Comparison of ENCODE assay signal across 6 cellular contexts in genomic region chr19:48896191-48896720, GRCh38. TPM values are rescaled to one million over a fixed set of nuclear protein-coding genes. Genes with fewer than 3 reads are reported as not detected.
DNase-seq lines count a peak whose midpoint lies in the region; ATAC-seq and TF ChIP-seq lines count a peak whose summit lies in the region.

No MANE protein-coding gene starts in this region.

- H3K14ac ChIP-seq in neuronal stem cell (ENCODE audit: low read length): no peak overlapping the region

- H3K18ac ChIP-seq in neuronal stem cell (ENCODE audit: low read length): peak overlapping the region; percentile 90

- peak overlapping the region; percentile 65 for H4K8ac ChIP-seq in neuronal stem cell (ENCODE audit: low read depth, low read length)

- peak overlapping the region; percentile 21 for H2AFZ ChIP-seq in neuronal stem cell (ENCODE audit: low read length)

- TF ChIP-seq CTCF in GM20000 (IDR thresholded peaks at IDR 0.05; ENCODE audit: extremely low read depth, missing control alignments) (no peak), cardiac fibroblast (IDR thresholded peaks at IDR 0.05; ENCODE audit: low read depth, low read length) (no peak)

- H2BK12ac ChIP-seq in neuronal stem cell (ENCODE audit: low read length): no peak overlapping the region

- no peak overlapping the region for H3K9ac ChIP-seq in neuronal stem cell (ENCODE audit: low read depth, low read length, poor library complexity)

- H2BK15ac ChIP-seq in neuronal stem cell (ENCODE audit: low read length): peak overlapping the region; percentile 67

- peaks cover 0 to under 1% of the 10 kb centered on the region in 2 donors for H3K36me3 ChIP-seq in neuronal stem cell (replicated peaks in 1 of 2; ENCODE audit: control insufficient read depth in 2 of 2, insufficient read depth in 2 of 2, low read length in 2 of 2)

- H3K27ac ChIP-seq in neuronal stem cell (replicated peaks; ENCODE audit: low read length): peak overlapping the region; percentile 49

- H3K4ac ChIP-seq in neuronal stem cell (ENCODE audit: low read length): no peak overlapping the region

- H2AK5ac ChIP-seq in neuronal stem cell (ENCODE audit: low read depth, low read length): no peak overlapping the region

- H3K27me3 ChIP-seq in neuronal stem cell (ENCODE audit: control insufficient read depth in 3 of 3, insufficient read depth in 3 of 3, low read depth in 1 of 3, low read length in 3 of 3): peaks cover 0 to 3% (median 0%) of the 10 kb centered on the region in 3 experiments

- H2BK5ac ChIP-seq in neuronal stem cell (ENCODE audit: low read length): no peak overlapping the region

- H3K9me3 ChIP-seq in neuronal stem cell (replicated peaks in 1 of 2; ENCODE audit: control insufficient read depth in 2 of 2, insufficient read depth in 1 of 2, low read depth in 1 of 2, low read length in 2 of 2): no peaks in the 10 kb centered on the region

- ATAC-seq in HG02852 (IDR thresholded peaks at IDR 0.05; ENCODE audit: unreplicated experiment): no peak
- no peak for ATAC-seq in GM18861 (IDR thresholded peaks at IDR 0.05; ENCODE audit: unreplicated experiment)

- peak overlapping the region; percentile 22 to 28 for H3K4me3 ChIP-seq in cardiac fibroblast (replicated peaks in 1 of 2; ENCODE audit: low read depth in 2 of 2, low read length in 2 of 2)
- H3K4me3 ChIP-seq in neuronal stem cell (ENCODE audit: low read length in 2 of 2): no peak overlapping the region

- no CpG with 5 or more reads among the region's 25 CpGs for WGBS in neuronal stem cell (ENCODE audit: extremely low coverage in 2 of 2, insufficient read length in 2 of 2, insufficient replicate concordance in 1 of 2), 2 donors

- peak overlapping the region; percentile 21 for H3K4me2 ChIP-seq in neuronal stem cell (ENCODE audit: insufficient read depth, low read length, poor library complexity, severe bottlenecking)

- no peak overlapping the region for H4K91ac ChIP-seq in neuronal stem cell (ENCODE audit: low read depth, low read length, poor library complexity)

- DNase-seq in GM20000 (ENCODE audit: low spot score) (peak; percentile 79), cardiac fibroblast (ENCODE audit: low read depth in 2 of 2) (peak in 1 of 2 donors; percentile 61), neuronal stem cell (ENCODE audit: low spot score) (peak; percentile 53), NCI-H1417 treated with DMSO at 0.1 percent for 48 hours (lab: John Stamatoyannopoulos, UW) (no peak)

- H2BK120ac ChIP-seq in neuronal stem cell (ENCODE audit: low read depth, low read length): no peak overlapping the region

- H3K23ac ChIP-seq in neuronal stem cell (ENCODE audit: low read depth, low read length, poor library complexity): no peak overlapping the region

- H3K4me1 ChIP-seq in neuronal stem cell (ENCODE audit: control insufficient read depth in 2 of 2, insufficient read depth in 1 of 2, low read depth in 1 of 2, low read length in 2 of 2): peaks cover 7 to 9% of the 10 kb centered on the region in 2 donors

- H3K79me1 ChIP-seq in neuronal stem cell (ENCODE audit: low read depth, low read length): no peaks in the 10 kb centered on the region

RNA-seq across cellular contexts. Expression of gene TULP2, which starts 2.3 kb away (rescaled TPM):
- 0.71 TPM for polyA plus RNA-seq in neuronal stem cell (2013, experiment 1 of 2)
- 0.43 TPM for polyA plus RNA-seq in neuronal stem cell (2013, experiment 2 of 2)

RNA-seq across cellular contexts. Expression of gene NUCB1, which starts 3.9 kb away (rescaled TPM):
- 61.4 TPM for polyA plus RNA-seq in neuronal stem cell (2013, experiment 1 of 2)
- 60.3 TPM for polyA plus RNA-seq in neuronal stem cell (2013, experiment 2 of 2)

RNA-seq across cellular contexts. Expression of gene PPP1R15A, which starts 24.0 kb away (rescaled TPM):
- polyA plus RNA-seq in neuronal stem cell (2013, experiment 1 of 2): 21.2 TPM
- polyA plus RNA-seq in neuronal stem cell (2013, experiment 2 of 2): 21.1 TPM

RNA-seq across cellular contexts. Expression of gene PLEKHA4, which starts 27.8 kb away (rescaled TPM):
- polyA plus RNA-seq in neuronal stem cell (2013, experiment 1 of 2): 19.9 TPM
- 19.6 TPM for polyA plus RNA-seq in neuronal stem cell (2013, experiment 2 of 2)

RNA-seq across cellular contexts. Expression of gene DHDH, which starts 37.2 kb away (rescaled TPM):
- 0.81 TPM for polyA plus RNA-seq in neuronal stem cell (2013, experiment 1 of 2)
- polyA plus RNA-seq in neuronal stem cell (2013, experiment 2 of 2): 0.93 TPM

Comparison
In these comparisons a context has a peak if more than half of its experiments do, and no peak if none do; other contexts are left out.
1. H3K4me3 ChIP-seq: peak in cardiac fibroblast (2 of 2); none in neuronal stem cell (0 of 2).